ENCODE assay signal across 23 cellular contexts in genomic region chr10:21832751-21833150, GRCh38.
"Had no signal": no experiment of that assay in that cellular context is flagged by ENCODE, and none has a peak within 500 bp of the region (broad histone marks: within the 10 kb centered on the region; RNA-seq: fewer than 3 reads in every experiment).

No MANE protein-coding gene starts in this region.

- H3K27ac ChIP-seq: esophagus squamous epithelium, heart left ventricle, left lung, thyroid gland, uterus had no signal

- ATAC-seq: heart left ventricle, left lung had no signal

- H3K4me3 ChIP-seq: esophagus squamous epithelium, heart left ventricle, left lung, thyroid gland, uterus had no signal

- H3K4me3 Mint-ChIP-seq: activated B cell treated with CpG ODN at 0.5 μM for 24 hours; activated CD4-positive, alpha-beta memory T cell treated with anti-CD3 and anti-CD28 coated beads for 36 hours; activated naive CD8-positive, alpha-beta T cell; brain; central memory CD8-positive, alpha-beta T cell; nephron had no signal

- H3K4me1 Mint-ChIP-seq: activated B cell treated with CpG ODN at 0.5 μM for 24 hours, brain, nephron had no signal

- H3K27ac Mint-ChIP-seq: activated B cell treated with CpG ODN at 0.5 μM for 24 hours; activated CD4-positive, alpha-beta memory T cell treated with anti-CD3 and anti-CD28 coated beads for 36 hours; activated naive CD8-positive, alpha-beta T cell; brain; nephron had no signal

- DNase-seq: activated B cell treated with CpG ODN at 0.5 μM for 24 hours; activated CD4-positive, alpha-beta memory T cell treated with anti-CD3 and anti-CD28 coated beads for 36 hours; activated CD4-positive, alpha-beta T cell treated with anti-CD3 and anti-CD28 coated beads for 4 hours; activated T-cell treated with anti-CD3 and anti-CD28 coated beads for 4 hours; amygdala; cortex of kidney; esophagus squamous epithelium; heart left ventricle; left lung; midbrain; posterior cingulate gyrus; retina; stimulated activated CD4-positive, alpha-beta T cell treated with anti-CD3 and anti-CD28 coated beads, Interleukin-12 subunit alpha, Interleukin-12 subunit beta, amount 100 ng/mL, for 4 hours; stimulated activated CD4-positive, alpha-beta T cell treated with anti-CD3 and anti-CD28 coated beads, Interleukin-1b, Interleukin-23, amount 100 ng/mL, for 48 hours; stimulated activated naive CD4-positive, alpha-beta T cell treated with Interleukin-2 at 50 U/mL for 16 hours; T-helper 1 cell; T-helper 9 cell; thyroid gland; uterus had no signal

- H3K27me3 Mint-ChIP-seq: activated B cell treated with CpG ODN at 0.5 μM for 24 hours; activated CD4-positive, alpha-beta memory T cell treated with anti-CD3 and anti-CD28 coated beads for 36 hours; activated naive CD8-positive, alpha-beta T cell; brain; central memory CD8-positive, alpha-beta T cell had no signal

- H3K4me1 ChIP-seq: esophagus squamous epithelium, heart left ventricle, left lung, thyroid gland, uterus had no signal

- H3K9me3 ChIP-seq: thyroid gland had no signal

- H3K27me3 ChIP-seq: esophagus squamous epithelium, heart left ventricle, left lung, thyroid gland, uterus had no signal

- H3K36me3 ChIP-seq: thyroid gland, uterus had no signal
